ENCODE assay signal across 8 cellular contexts in the genomic region with DNA sequence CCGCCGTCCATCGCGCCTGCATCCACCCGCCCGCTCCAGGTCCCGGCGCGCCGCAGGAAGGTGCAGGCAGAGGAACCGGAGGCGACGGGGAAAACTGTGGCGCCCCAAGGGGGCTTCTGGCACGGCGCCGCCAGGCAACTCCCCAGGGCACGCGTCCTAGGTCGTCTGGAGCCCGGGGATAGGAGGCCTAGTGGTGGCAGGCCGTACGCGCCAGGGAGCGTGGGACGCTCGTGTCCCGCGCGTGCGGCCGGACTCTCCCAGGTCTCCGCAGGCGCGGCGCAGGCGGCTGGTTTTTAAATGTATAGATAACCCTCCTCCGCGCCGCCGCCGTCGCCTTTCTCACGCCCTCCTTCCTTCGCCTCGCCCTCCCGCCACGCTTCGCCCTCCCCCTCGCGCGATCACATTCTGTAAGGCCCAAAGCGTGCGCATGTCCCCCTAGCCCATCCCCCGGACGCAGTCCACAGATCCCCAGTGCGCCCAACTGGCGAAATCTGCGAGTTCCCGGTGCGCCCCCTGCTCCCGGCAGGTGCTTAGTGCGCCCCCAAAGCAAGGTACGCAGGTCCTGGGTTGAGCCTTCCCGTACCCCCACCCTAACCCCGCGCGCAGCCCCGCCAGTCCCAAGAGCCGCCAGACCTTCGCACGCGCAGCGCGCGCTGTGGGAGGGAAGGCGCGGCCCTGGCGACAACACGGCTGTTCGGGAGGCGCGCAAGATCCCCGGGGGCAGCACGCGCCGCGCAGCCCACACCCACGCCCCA. TPM values are rescaled to one million over a fixed set of nuclear protein-coding genes. Genes with fewer than 3 reads are reported as not detected.
DNase-seq lines count a peak whose midpoint lies in the region; ATAC-seq, FAIRE-seq and TF ChIP-seq lines count a peak whose summit lies in the region.

A gene with protein sequence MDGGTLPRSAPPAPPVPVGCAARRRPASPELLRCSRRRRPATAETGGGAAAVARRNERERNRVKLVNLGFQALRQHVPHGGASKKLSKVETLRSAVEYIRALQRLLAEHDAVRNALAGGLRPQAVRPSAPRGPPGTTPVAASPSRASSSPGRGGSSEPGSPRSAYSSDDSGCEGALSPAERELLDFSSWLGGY (minus strand): TSS at position 267 of the 755 bp plus-strand sequence. CDS start 256 bp downstream, at position 11.

- H3K4me2 ChIP-seq in K562 (ENCODE audit: insufficient read depth, low read length): peak within 1 kb of the TSS; percentile 49

- peaks cover 29% of the 10 kb centered on the region for H3K27me3 Mint-ChIP-seq in activated T-cell treated with anti-CD3 and anti-CD28 coated beads, Interleukin-2, amount 50 U/mL, for 4 hours (ENCODE audit: low read depth)
- H3K27me3 Mint-ChIP-seq in memory B cell: peaks cover 16% of the 10 kb centered on the region

- H3K9me1 ChIP-seq in K562 (ENCODE audit: control insufficient read depth, insufficient read depth, low read length): no peaks in the 10 kb centered on the region

- H3K27ac Mint-ChIP-seq in memory B cell: no peak within 1 kb of the TSS

- no peak for FAIRE-seq in K562 (lab: Jason Lieb, UNC)

- 12% methylated on average over 38 of the region's 89 CpGs for WGBS in K562 (ENCODE audit: insufficient coverage, low coverage, missing lambda C conversion rate)
- 2% methylated on average over 78 to 85 of the region's 89 CpGs for WGBS in tibial nerve, 2 donors

- no peak for TF ChIP-seq RAD21 in K562 (CRISPR knock-in tag; conservative IDR thresholded peaks at IDR 0.05 in 1 of 2, IDR thresholded peaks at IDR 0.05 in 1 of 2)

- H3K4me3 Mint-ChIP-seq in activated T-cell treated with anti-CD3 and anti-CD28 coated beads, Interleukin-2, amount 50 U/mL, for 4 hours: peak within 1 kb of the TSS; percentile 68
- peak within 1 kb of the TSS; percentile 73 for H3K4me3 Mint-ChIP-seq in memory B cell

- peaks cover 30% of the 10 kb centered on the region for H3K4me1 Mint-ChIP-seq in activated T-cell treated with anti-CD3 and anti-CD28 coated beads, Interleukin-2, amount 50 U/mL, for 4 hours (ENCODE audit: low read depth)
- H3K4me1 Mint-ChIP-seq in memory B cell: peaks cover 20% of the 10 kb centered on the region

- no peaks in the 10 kb centered on the region for H3K36me3 ChIP-seq in K562 (ENCODE audit: control insufficient read depth, insufficient read depth, low read length)
- H3K36me3 ChIP-seq in tibial nerve: no peaks in the 10 kb centered on the region

- POLR2A ChIA-PET in K562 (lab: Yijun Ruan, JAX): no interaction called here

- peak within 1 kb of the TSS in 1 of 2 experiments; percentile 64; a peak in 1 of 4 replicates for H3K9ac ChIP-seq in K562 (ENCODE audit: insufficient read depth in 1 of 2, low read depth in 2 of 2, low read length in 2 of 2)

- CTCF ChIA-PET in K562 (lab: Yijun Ruan, JAX; ENCODE audit: low intra/inter-chr PET ratio): no interaction called here

- no peaks in the 10 kb centered on the region for H3K9me3 Mint-ChIP-seq in activated T-cell treated with anti-CD3 and anti-CD28 coated beads, Interleukin-2, amount 50 U/mL, for 4 hours
- no peaks in the 10 kb centered on the region for H3K9me3 Mint-ChIP-seq in memory B cell

- H4K20me1 ChIP-seq in K562 (replicated peaks; ENCODE audit: control insufficient read depth, insufficient read depth, low read length): peaks cover 2% of the 10 kb centered on the region; the same call in 1 of the 2 replicates

- H3K27ac ChIP-seq in K562 (ENCODE audit: extremely low read depth, low read depth, low read length) (no peak within 1 kb of the TSS), tibial nerve (peak within 1 kb of the TSS in 3 of 4 donors; percentile 11 to 76 (median 75))

- ATAC-seq in activated T-cell treated with anti-CD3 and anti-CD28 coated beads, Interleukin-2, amount 50 U/mL, for 4 hours: no peak
- ATAC-seq in K562 (no peak), memory B cell (ENCODE audit: low read depth) (no peak), GM21786 (IDR thresholded peaks at IDR 0.05; ENCODE audit: unreplicated experiment) (no peak)

- H3K36me3 Mint-ChIP-seq in activated T-cell treated with anti-CD3 and anti-CD28 coated beads, Interleukin-2, amount 50 U/mL, for 4 hours (ENCODE audit: insufficient read depth): no peaks in the 10 kb centered on the region
- no peaks in the 10 kb centered on the region for H3K36me3 Mint-ChIP-seq in memory B cell

- intact Hi-C loops in K562 (cut with micrococcal nuclease): no loop called here

- TF ChIP-seq CTCF in K562 (IDR thresholded peaks at IDR 0.05 in 2 of 3, conservative IDR thresholded peaks at IDR 0.05 in 1 of 3; ENCODE audit: insufficient read depth in 2 of 3, low read depth in 1 of 3, low read length in 3 of 3) (no peak), tibial nerve (IDR thresholded peaks at IDR 0.05) (no peak)

- in situ Hi-C loops in K562 (cut with MboI): no loop called here

- H3K79me2 ChIP-seq in K562 (ENCODE audit: control insufficient read depth, insufficient read depth, low read length): no peaks in the 10 kb centered on the region

- no peaks in the 10 kb centered on the region; the same call in 1 of the 2 replicates for H3K9me3 ChIP-seq in K562 (replicated peaks; ENCODE audit: control insufficient read depth, insufficient read depth, low read depth, low read length)
- H3K9me3 ChIP-seq in tibial nerve: no peaks in the 10 kb centered on the region

- BruUV-seq in K562 (replicated peaks; lab: Mats Ljungman, UMichigan): no TSS peak

- peak within 1 kb of the TSS; percentile 68 for H2AFZ ChIP-seq in K562 (ENCODE audit: low read depth, low read length)

- H3K27me3 ChIP-seq in K562 (ENCODE audit: control insufficient read depth in 2 of 2, insufficient read depth in 2 of 2, low read length in 2 of 2) (peaks cover 0 to 82% of the 10 kb centered on the region in 2 experiments; a peak in 2 of 5 replicates), tibial nerve (peaks cover 0 to 37% of the 10 kb centered on the region in 2 donors)

- TF ChIP-seq EP300 in K562 (IDR thresholded peaks at IDR 0.05; ENCODE audit: low read length): no peak
- TF ChIP-seq EP300 in tibial nerve (IDR thresholded peaks at IDR 0.05): no peak

- peaks cover 8 to 56% of the 10 kb centered on the region in 2 experiments; a peak in 4 of 5 replicates for H3K4me1 ChIP-seq in K562 (replicated peaks in 1 of 2; ENCODE audit: control insufficient read depth in 2 of 2, insufficient read depth in 2 of 2, low read length in 2 of 2)
- H3K4me1 ChIP-seq in tibial nerve: peaks cover 0 to 32% (median 8%) of the 10 kb centered on the region in 4 donors

- H3K4me3 ChIP-seq in K562 (peak within 1 kb of the TSS; percentile 38), tibial nerve (peak within 1 kb of the TSS; percentile 23 to 60 (median 51))

- DNase-seq in activated T-cell treated with anti-CD3 and anti-CD28 coated beads, Interleukin-2, amount 50 U/mL, for 4 hours: no peak
- no peak for DNase-seq in activated T-cell treated with anti-CD3 and anti-CD28 coated beads, Interleukin-2, amount 50 U/mL, for 1 hour
- DNase-seq in K562 (ENCODE audit: extremely low read depth in 1 of 4, low spot score in 3 of 4) (peak in 3 of 4 experiments; percentile 27 to 42 (median 38)), memory B cell (ENCODE audit: low spot score in 2 of 2) (no peak), tibial nerve (ENCODE audit: low spot score in 2 of 2) (no peak), SW 1271 (lab: John Stamatoyannopoulos, UW) (no peak), HuH-7 (ENCODE audit: low spot score) (no peak)

- TF ChIP-seq POLR2A in K562 (conservative IDR thresholded peaks at IDR 0.05) (no peak), tibial nerve (IDR thresholded peaks at IDR 0.05) (no peak)

TF ChIP-seq in K562, 482 proteins besides CTCF, POLR2A, EP300 and RAD21 (continues in another document):
- TF ChIP-seq MAFK (IDR thresholded peaks at IDR 0.05; ENCODE audit: low read length): no peak
- TF ChIP-seq SPI1 (IDR thresholded peaks at IDR 0.05; ENCODE audit: borderline replicate concordance, low read depth, low read length): no peak
- TF ChIP-seq ZNF77 (CRISPR knock-in tag; IDR thresholded peaks at IDR 0.05): no peak
- peak; percentile 7; the same call in 1 of the 2 replicates for TF ChIP-seq TFAP4 (CRISPR knock-in tag; IDR thresholded peaks at IDR 0.05; ENCODE audit: borderline replicate concordance)
- TF ChIP-seq ZNF3 (CRISPR knock-in tag; IDR thresholded peaks at IDR 0.05): no peak

RNA-seq across cellular contexts. Expression of the gene that starts here (rescaled TPM):
- total RNA-seq in activated T-cell treated with anti-CD3 and anti-CD28 coated beads, Interleukin-2, amount 50 U/mL, for 4 hours: 1 to 10 TPM; 1.2 to 2.4 (median 1.7) TPM
- total RNA-seq in K562 (2011; cell fraction: chromatin; rRNA removed; ENCODE audit: low replicate concordance): 0.25 and 0.30 TPM in 2 replicates
- total RNA-seq in K562 (2011; cell fraction: nucleolus; rRNA removed): 0.79 and 0.83 TPM in 2 replicates
- total RNA-seq in K562 (2011; cell fraction: nucleoplasm; rRNA removed): 0.22 and 0.31 TPM in 2 replicates
- total RNA-seq in K562 (2014; rRNA removed): 1.4 and 1.7 TPM in 2 replicates
- total RNA-seq in K562 (2014; rRNA removed; fragmentation: Illumina TruSeq; extraction: Trizol): 0.11 TPM in 1 of 2 replicates, not detected in the other
- 0.36 and 0.53 TPM in 2 replicates for total RNA-seq in K562 (2015; rRNA removed; fragmentation: Illumina TruSeq; extraction: Trizol)
- 1.1 and 1.2 TPM in 2 replicates for total RNA-seq in K562 (2021)
- 0.07 and 0.15 TPM in 2 replicates for polyA plus RNA-seq in K562 (2011; rRNA removed)
- 0.15 and 1.7 TPM in 2 replicates for polyA plus RNA-seq in K562 (2011; cell fraction: cytosol; rRNA removed)
- 0.13 and 0.40 TPM in 2 replicates for polyA plus RNA-seq in K562 (2011; cell fraction: nucleus; rRNA removed)
- polyA plus RNA-seq in K562 (2012): 0.93 and 1.0 TPM in 2 replicates
- 0.12 and 0.26 TPM in 2 replicates for polyA plus RNA-seq in K562 (2014; fragmentation: Illumina TruSeq; extraction: Trizol)
- polyA plus RNA-seq in K562 (2014; fragmentation: Nextera tagmentation; extraction: Ambion mirVana): not detected
- polyA plus RNA-seq in K562 (2014; rRNA removed): 0.76 and 1.4 TPM in 2 replicates
- polyA minus RNA-seq in K562 (2011; rRNA and poly(A)+ RNA removed): not detected in 2 replicates
- polyA minus RNA-seq in K562 (2011; cell fraction: cytosol; rRNA and poly(A)+ RNA removed): not detected in 2 replicates
- polyA minus RNA-seq in K562 (2011; cell fraction: nucleus; rRNA and poly(A)+ RNA removed): 0.22 and 0.27 TPM in 2 replicates
- 1 to 10 TPM in 3 of 4 donors, under 1 TPM in 1; 0.66 to 4.1 (median 3.0) TPM for total RNA-seq in tibial nerve

Comparison
In these comparisons a context has a peak if more than half of its experiments do, and no peak if none do; other contexts are left out.
1. DNase-seq: peak in K562 (3 of 4); none in activated T-cell treated with anti-CD3 and anti-CD28 coated beads, Interleukin-2, amount 50 U/mL, for 4 hours (single experiment), activated T-cell treated with anti-CD3 and anti-CD28 coated beads, Interleukin-2, amount 50 U/mL, for 1 hour (single experiment), memory B cell (0 of 2), tibial nerve (0 of 2), SW 1271 (0 of 2) and HuH-7 (single experiment).